Comparison of ENCODE assay signal across 9 cellular contexts in the genomic region with DNA sequence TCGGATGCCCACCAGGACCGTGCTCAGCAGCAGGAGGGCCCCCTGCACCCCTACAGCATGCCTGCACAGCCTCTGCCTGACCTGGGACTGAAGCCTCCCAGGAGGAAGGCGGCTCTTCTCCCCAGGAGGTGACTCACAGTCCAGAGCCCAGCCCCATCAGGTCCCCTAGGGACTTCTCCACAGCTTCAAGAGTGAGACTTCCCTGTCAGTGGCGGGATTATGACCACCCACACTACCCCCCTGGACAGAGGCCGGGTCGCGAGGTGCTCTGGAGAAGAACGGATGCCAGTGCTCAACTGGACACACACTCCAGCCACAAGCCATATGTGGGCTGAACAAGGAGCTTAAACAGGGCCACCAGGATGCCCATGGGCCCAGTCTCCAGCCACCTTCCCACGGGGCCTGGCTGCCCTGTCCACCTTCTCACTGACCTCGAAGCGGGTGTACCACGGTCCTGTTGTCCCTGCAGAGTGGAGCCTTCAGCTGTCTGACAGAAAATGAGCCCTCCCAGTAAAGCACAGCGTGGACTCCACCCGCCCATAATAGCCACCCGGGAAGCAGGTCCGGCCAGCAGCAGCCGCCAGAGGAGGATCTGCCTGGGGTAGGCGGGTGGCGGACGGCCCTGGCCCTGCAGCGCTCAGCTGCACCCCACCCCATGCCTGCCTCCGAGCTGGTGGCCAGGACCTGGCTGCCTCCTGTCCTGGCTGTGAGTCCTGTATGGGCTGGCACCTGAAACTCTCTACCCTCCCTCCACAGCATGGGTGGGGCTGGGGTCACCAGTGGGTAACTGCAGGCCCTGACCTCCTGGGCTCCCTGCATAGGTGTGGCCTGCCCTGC.
DNase-seq lines count a peak whose midpoint lies in the region; ATAC-seq lines count a peak whose summit lies in the region.
"Had no signal": no experiment of that assay in that cellular context is flagged by ENCODE, and none has a peak within 500 bp of the region (broad histone marks: within the 10 kb centered on the region; RNA-seq: fewer than 3 reads in every experiment).

No MANE protein-coding gene starts in this region.

- DNase-seq in EL (peak; percentile 14), NOMO-1 treated with dmso at 0.1 percent for 144 hours (lab: John Stamatoyannopoulos, UW; ENCODE audit: unreplicated experiment) (peak; percentile 10), KBM-7 (no peak), DMS114 treated with DMSO at 0.1 percent for 48 hours (lab: John Stamatoyannopoulos, UW; ENCODE audit: unreplicated experiment) (no peak)
- DNase-seq in stimulated activated CD4-positive, alpha-beta T cell treated with anti-CD3 and anti-CD28 coated beads, Interleukin-15, amount 100 ng/mL, for 24 hours = no peak
- DNase-seq in stimulated activated naive CD4-positive, alpha-beta T cell treated with Interleukin-2 at 50 U/mL for 16 hours (lab: John Stamatoyannopoulos, UW) = no peak

- peak; percentile 32 for ATAC-seq in GM21528 (IDR thresholded peaks at IDR 0.05; ENCODE audit: low FRiP score, unreplicated experiment)
- ATAC-seq: Panc1 had no signal

- H3K27ac ChIP-seq in layer of hippocampus (ENCODE audit: low read depth, low read length) = peak overlapping the region; percentile 76

- in situ Hi-C loops in KBM-7 (cut with MboI; ENCODE audit: low pct_unique_long_range_greater_than_20kb, low sequenced_read_pairs) = no loop called here

- H3K27me3 ChIP-seq in layer of hippocampus (ENCODE audit: control insufficient read depth, insufficient read depth, low read length) = no peaks in the 10 kb centered on the region

Comparison
In these comparisons a context has a peak if more than half of its experiments do, and no peak if none do; other contexts are left out.
1. DNase-seq: peak in EL (single experiment) and NOMO-1 treated with dmso at 0.1 percent for 144 hours (single experiment); none in stimulated activated CD4-positive, alpha-beta T cell treated with anti-CD3 and anti-CD28 coated beads, Interleukin-15, amount 100 ng/mL, for 24 hours (single experiment), stimulated activated naive CD4-positive, alpha-beta T cell treated with Interleukin-2 at 50 U/mL for 16 hours (single experiment), KBM-7 (single experiment) and DMS114 treated with DMSO at 0.1 percent for 48 hours (single experiment).